ENCODE assay signal across 39 cellular contexts in genomic region chr10:94613-95012, GRCh38. TPM values are rescaled to one million over a fixed set of nuclear protein-coding genes. Genes with fewer than 3 reads are reported as not detected.
"Had no signal": no experiment of that assay in that cellular context is flagged by ENCODE, and none has a peak within 500 bp of the region (broad histone marks: within the 10 kb centered on the region; RNA-seq: fewer than 3 reads in every experiment).

No MANE protein-coding gene starts in this region.

- FAIRE-seq: astrocyte, bronchial epithelial cell had no signal

- H3K27me3 ChIP-seq: adrenal gland, ascending aorta, body of pancreas, brain microvascular endothelial cell, breast epithelium, cardiac muscle cell had no signal

- H3K4me3 ChIP-seq: adrenal gland, ascending aorta, body of pancreas, breast epithelium, cardiac muscle cell had no signal

- H3K36me3 ChIP-seq: adrenal gland, ascending aorta, brain microvascular endothelial cell, breast epithelium, cardiac muscle cell had no signal

- ATAC-seq: activated naive CD4-positive, alpha-beta T cell treated with anti-CD3 and anti-CD28 coated beads, Interleukin-2, amount 50 U/mL, for 72 hours; activated naive CD8-positive, alpha-beta T cell treated with anti-CD3 and anti-CD28 coated beads, Interleukin-2, amount 50 U/mL, for 24 hours; activated T-cell treated with anti-CD3 and anti-CD28 coated beads, Interleukin-2, amount 50 U/mL, for 4 hours; activated T-cell treated with anti-CD3 and anti-CD28 coated beads, Interleukin-2, amount 50 U/mL, for 72 hours; activated T-helper 17 cell treated with anti-CD3 and anti-CD28 coated beads, Interleukin-2, amount 50 U/mL, for 72 hours; body of pancreas had no signal

- H3K4me1 ChIP-seq: adrenal gland, ascending aorta had no signal

- H3K27ac ChIP-seq: adrenal gland, ascending aorta, body of pancreas, brain microvascular endothelial cell, breast epithelium, cardiac muscle cell had no signal

- DNase-seq: activated effector memory CD4-positive, alpha-beta T cell treated with anti-CD3 and anti-CD28 coated beads, Interleukin-2, amount 50 U/mL, for 16 hours; activated effector memory CD4-positive, alpha-beta T cell treated with Interleukin-2 at 50 U/mL for 16 hours; activated gamma-delta T cell; activated gamma-delta T cell treated with Interleukin-2 at 50 U/mL for 16 hours; activated naive CD4-positive, alpha-beta T cell; activated naive CD4-positive, alpha-beta T cell treated with anti-CD3 and anti-CD28 coated beads for 36 hours; activated naive CD4-positive, alpha-beta T cell treated with anti-CD3 and anti-CD28 coated beads, Interleukin-2, amount 10 ng/mL, durations not matched to agents 7 days and 5 days; activated naive CD4-positive, alpha-beta T cell treated with anti-CD3 and anti-CD28 coated beads, Interleukin-2, amount 50 U/mL, for 16 hours; activated naive CD4-positive, alpha-beta T cell treated with Interleukin-2 at 50 U/mL for 16 hours; activated naive CD8-positive, alpha-beta T cell treated with anti-CD3 and anti-CD28 coated beads for 36 hours; activated naive CD8-positive, alpha-beta T cell treated with anti-CD3 and anti-CD28 coated beads, Interleukin-2, amount 10 ng/mL, durations not matched to agents 7 days and 5 days; activated naive CD8-positive, alpha-beta T cell treated with anti-CD3 and anti-CD28 coated beads, Interleukin-2, amount 50 U/mL, for 24 hours; activated T-cell treated with anti-CD3 and anti-CD28 coated beads, Interleukin-2, amount 50 U/mL, for 1 hour; activated T-cell treated with anti-CD3 and anti-CD28 coated beads, Interleukin-2, amount 50 U/mL, for 24 hours; activated T-cell treated with anti-CD3 and anti-CD28 coated beads, Interleukin-2, amount 50 U/mL, for 4 hours; activated T-cell treated with anti-CD3 and anti-CD28 coated beads, Interleukin-2, amount 50 U/mL, for 48 hours; activated T-cell treated with anti-CD3 and anti-CD28 coated beads, Interleukin-2, amount 50 U/mL, for 72 hours; adrenal gland; amniotic stem cell; amygdala; anterior cingulate cortex; aorta; body of pancreas; brain microvascular endothelial cell; caudate nucleus; central memory CD4-positive, alpha-beta T cell; cerebellar nuclear complex had no signal

RNA-seq across cellular contexts. Expression of gene TUBB8, which starts 45.5 kb away (rescaled TPM):
- total RNA-seq: activated naive CD4-positive, alpha-beta T cell treated with anti-CD3 and anti-CD28 coated beads for 36 hours; activated naive CD8-positive, alpha-beta T cell treated with anti-CD3 and anti-CD28 coated beads for 36 hours; activated naive CD8-positive, alpha-beta T cell treated with anti-CD3 and anti-CD28 coated beads, Interleukin-2, amount 10 ng/mL, durations not matched to agents 7 days and 5 days; activated T-cell treated with anti-CD3 and anti-CD28 coated beads, Interleukin-2, amount 50 U/mL, for 4 hours; activated T-cell treated with anti-CD3 and anti-CD28 coated beads, Interleukin-2, amount 50 U/mL, for 72 hours; activated T-helper 1 cell treated with anti-CD3 and anti-CD28 coated beads, Interleukin-12 subunit alpha, Interleukin-12 subunit beta, Interleukin-2, Interleukin-4 antibody, amounts not matched to agents 30 ng/mL and 10 ng/mL and 1 ng/mL, durations not matched to agents 14 hours and 24 hours and 36 hours; activated T-helper 17 cell treated with anti-CD3 and anti-CD28 coated beads, Interleukin-2, amount 50 U/mL, for 72 hours; activated T-helper 2 cell treated with anti-CD3 and anti-CD28 coated beads, Interferon-gamma antibody, Interleukin-2, Interleukin-4, amounts not matched to agents 10 μg/mL and 5 μg/mL and 100 μg/mL, durations not matched to agents 14 hours and 24 hours and 36 hours; aorta; ascending aorta; astrocyte; bronchial epithelial cell; cardiac septum; cerebellum; chondrocyte had no signal
- polyA plus RNA-seq: aorta, cardiac muscle cell had no signal
